ENCODE assay signal across 12 cellular contexts in the genomic region with DNA sequence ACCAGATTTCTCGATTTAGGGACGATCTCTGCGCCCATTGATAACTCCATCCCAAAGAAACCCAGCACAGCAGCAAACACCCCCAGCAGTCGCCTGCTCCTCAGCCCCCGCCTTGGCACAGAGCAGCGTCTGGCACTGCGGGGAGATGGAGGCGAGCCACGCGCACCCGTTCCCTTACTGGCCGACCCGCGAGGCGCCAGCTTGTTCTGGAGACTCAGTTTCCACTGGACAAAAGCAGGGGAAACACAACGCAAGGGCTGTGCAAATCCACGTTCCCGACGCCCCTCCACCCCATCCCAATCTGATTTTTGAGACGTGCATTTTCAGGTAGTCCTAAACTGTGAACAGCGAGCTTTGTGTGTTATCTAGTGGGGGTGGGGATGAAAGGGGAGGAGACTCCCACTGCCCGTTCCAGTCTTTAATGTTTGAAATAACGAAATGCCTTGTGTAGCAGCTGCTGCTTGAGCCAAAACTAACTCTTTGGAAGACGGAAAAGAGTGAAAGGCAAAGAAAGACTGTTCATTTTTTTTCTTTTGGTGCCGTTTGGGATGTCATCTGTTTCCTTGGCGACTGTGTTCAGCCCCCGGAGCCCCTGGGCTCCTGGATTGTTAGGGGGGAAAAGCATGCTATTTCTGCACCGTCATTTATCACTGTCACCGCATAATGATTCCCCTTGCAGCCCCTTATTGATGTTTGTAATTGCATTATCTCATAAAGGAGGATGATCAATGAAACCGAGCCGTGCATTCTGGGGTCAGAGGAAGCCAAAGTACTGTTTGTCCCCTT.
DNase-seq lines count a peak whose midpoint lies in the region; ATAC-seq and TF ChIP-seq lines count a peak whose summit lies in the region.
"Had no signal": no experiment of that assay in that cellular context is flagged by ENCODE, and none has a peak within 500 bp of the region (broad histone marks: within the 10 kb centered on the region; RNA-seq: fewer than 3 reads in every experiment).

No MANE protein-coding gene starts in this region.

- H3K4me2 ChIP-seq in PC-3 (ENCODE audit: low read length) (0 out of 2 replicates have a peak overlapping the region, but pooled peaks have one; percentile 98), trophoblast cell (ENCODE audit: low read length) (peak overlapping the region; percentile 94)

- H3K27ac Mint-ChIP-seq in Caco-2 (ENCODE audit: unreplicated experiment), result no peak overlapping the region
- H3K27ac Mint-ChIP-seq: CD4-positive, CD25-positive, alpha-beta regulatory T cell; stimulated activated memory B cell treated with anti-CD40 and anti-IgM and Interleukin-4, amounts not matched to agents 10 μg/mL and 1 μg/mL and 100 μg/mL, for 72 hours had no signal

- H3K4ac ChIP-seq in trophoblast cell (ENCODE audit: low read depth, low read length), result no peak overlapping the region

- no peak overlapping the region for H3K23ac ChIP-seq in trophoblast cell (ENCODE audit: low read length)

- H3K4me1 ChIP-seq in Caco-2, result peaks cover 9% of the 10 kb centered on the region; the same call in 1 of the 2 replicates
- peaks cover 17% of the 10 kb centered on the region for H3K4me1 ChIP-seq in PC-3 (ENCODE audit: insufficient read depth, low read length)
- peaks cover 17 to 31% of the 10 kb centered on the region in 2 experiments for H3K4me1 ChIP-seq in trophoblast cell (ENCODE audit: control insufficient read depth in 1 of 2, insufficient read depth in 2 of 2, low read length in 2 of 2)
- H3K4me1 ChIP-seq in foreskin keratinocyte, result no peaks in the 10 kb centered on the region

- H3K9ac ChIP-seq in PC-3 (ENCODE audit: low read length), result no peak overlapping the region
- no peak overlapping the region for H3K9ac ChIP-seq in trophoblast cell (ENCODE audit: low read length)

- no peak overlapping the region for H4K91ac ChIP-seq in trophoblast cell (ENCODE audit: low read depth, low read length)

- WGBS in trophoblast cell (ENCODE audit: extremely low coverage, insufficient coverage, insufficient read length), result no CpG with 5 or more reads among the region's 31 CpGs

- POLR2A ChIA-PET in Caco-2 (lab: Charles Lee) (no interaction called here), PC-3 (lab: Charles Lee; ENCODE audit: unreplicated experiment) (no interaction called here)

- H2AK5ac ChIP-seq in trophoblast cell (ENCODE audit: low read length), result no peak overlapping the region

- H3K27me3 ChIP-seq in Caco-2 (replicated peaks; ENCODE audit: control insufficient read depth, insufficient read depth, low read length) (peaks cover 1% of the 10 kb centered on the region), PC-3 (ENCODE audit: low read length) (peaks cover 69% of the 10 kb centered on the region), trophoblast cell (ENCODE audit: insufficient read depth, low read length) (peaks cover 29% of the 10 kb centered on the region), foreskin keratinocyte (peaks cover 65% of the 10 kb centered on the region)

- intact Hi-C loops in Caco-2 (cut with micrococcal nuclease; ENCODE audit: unreplicated experiment), result loop anchor here (5.0 to 10.0 kb wide), 3 partner anchors 663 to 1074 kb away; no protein-coding TSS in a partner anchor
- intact Hi-C loops in PC-3 (cut with micrococcal nuclease), result loop anchor here (5.0 to 10.0 kb wide), 7 partner anchors 647 to 1269 kb away; a partner anchor contains a TSS

- H2BK120ac ChIP-seq in trophoblast cell (ENCODE audit: insufficient read depth, low read length, poor library complexity), result no peak overlapping the region

- no peak overlapping the region for H3K18ac ChIP-seq in trophoblast cell (ENCODE audit: low read length)

- H3K14ac ChIP-seq in trophoblast cell (ENCODE audit: low read length), result no peak overlapping the region

- no peak overlapping the region for H4K12ac ChIP-seq in trophoblast cell (ENCODE audit: low read depth, low read length)

- no peak overlapping the region for H2AFZ ChIP-seq in PC-3 (ENCODE audit: low read length)
- no peak overlapping the region for H2AFZ ChIP-seq in trophoblast cell (ENCODE audit: insufficient read depth, low read length, poor library complexity)

- no peaks in the 10 kb centered on the region for H3K79me2 ChIP-seq in PC-3 (ENCODE audit: low read length)
- peaks cover 1% of the 10 kb centered on the region for H3K79me2 ChIP-seq in trophoblast cell (ENCODE audit: control insufficient read depth, insufficient read depth, low read length, poor library complexity)

- no peak overlapping the region for H4K8ac ChIP-seq in trophoblast cell (ENCODE audit: low read depth, low read length)

- no TSS peak for BruUV-seq in Caco-2 (replicated peaks; lab: Mats Ljungman, UMichigan)
- no TSS peak for BruUV-seq in PC-3 (replicated peaks; lab: Mats Ljungman, UMichigan)

- H3K9me3 Mint-ChIP-seq in Caco-2 (ENCODE audit: unreplicated experiment), result no peaks in the 10 kb centered on the region
- H3K9me3 Mint-ChIP-seq: stimulated activated memory B cell treated with anti-CD40 and anti-IgM and Interleukin-4, amounts not matched to agents 10 μg/mL and 1 μg/mL and 100 μg/mL, for 72 hours had no signal

- no peaks in the 10 kb centered on the region for H3F3A ChIP-seq in PC-3 (ENCODE audit: low read length, unreplicated experiment)

- H3K36me3 ChIP-seq in Caco-2 (ENCODE audit: control insufficient read depth, insufficient read depth, low read length) (no peaks in the 10 kb centered on the region), PC-3 (ENCODE audit: low read depth, low read length) (no peaks in the 10 kb centered on the region), trophoblast cell (ENCODE audit: control insufficient read depth in 1 of 2, insufficient read depth in 2 of 2, low read length in 2 of 2) (no peaks in the 10 kb centered on the region)

- peaks cover 15% of the 10 kb centered on the region for H3K27me3 Mint-ChIP-seq in Caco-2 (ENCODE audit: insufficient read depth, unreplicated experiment)

- H3K27ac ChIP-seq in PC-3 (ENCODE audit: low read length) (no peak overlapping the region), trophoblast cell (ENCODE audit: low read depth, low read length) (no peak overlapping the region), foreskin keratinocyte (no peak overlapping the region)

- H3K4me3 ChIP-seq in Caco-2 (ENCODE audit: low read depth, low read length), result no peak overlapping the region
- H3K4me3 ChIP-seq in PC-3 (ENCODE audit: low read length), result no peak overlapping the region
- peak overlapping the region; percentile 59 for H3K4me3 ChIP-seq in fibroblast of the aortic adventitia (ENCODE audit: low read depth, low read length)
- no peak overlapping the region for H3K4me3 ChIP-seq in trophoblast cell (ENCODE audit: low read depth, low read length)

- H2BK12ac ChIP-seq in trophoblast cell (ENCODE audit: low read length), result no peak overlapping the region

- H4K20me1 ChIP-seq in PC-3 (ENCODE audit: low read length), result no peaks in the 10 kb centered on the region

- DNase-seq in Caco-2 (no peak), PC-3 (no peak), fibroblast of the aortic adventitia (ENCODE audit: low read depth) (peak; percentile 80), trophoblast cell (no peak), foreskin keratinocyte (no peak), epidermal melanocyte (ENCODE audit: insufficient read length, low spot score) (no peak)
- DNase-seq in activated CD4-positive, alpha-beta T cell treated with anti-CD3 and anti-CD28 coated beads for 48 hours, result no peak
- no peak for DNase-seq in activated CD4-positive, alpha-beta T cell treated with anti-CD3 and anti-CD28 coated beads for 4 hours
- DNase-seq: CD4-positive, CD25-positive, alpha-beta regulatory T cell; central memory CD4-positive, alpha-beta T cell had no signal

- peak overlapping the region; percentile 75 for H3K4me3 Mint-ChIP-seq in Caco-2 (ENCODE audit: unreplicated experiment)
- H3K4me3 Mint-ChIP-seq: CD4-positive, CD25-positive, alpha-beta regulatory T cell; stimulated activated memory B cell treated with anti-CD40 and anti-IgM and Interleukin-4, amounts not matched to agents 10 μg/mL and 1 μg/mL and 100 μg/mL, for 72 hours had no signal

- H2BK5ac ChIP-seq in trophoblast cell (ENCODE audit: low read depth, low read length, poor library complexity), result no peak overlapping the region

- no peaks in the 10 kb centered on the region for H3K9me3 ChIP-seq in Caco-2
- H3K9me3 ChIP-seq in PC-3 (ENCODE audit: low read length), result no peaks in the 10 kb centered on the region
- H3K9me3 ChIP-seq in trophoblast cell (ENCODE audit: insufficient read depth, low read depth, low read length), result peaks cover 4% of the 10 kb centered on the region

- no peaks in the 10 kb centered on the region for H3K36me3 Mint-ChIP-seq in Caco-2 (ENCODE audit: insufficient read depth, unreplicated experiment)
- H3K36me3 Mint-ChIP-seq: CD4-positive, CD25-positive, alpha-beta regulatory T cell; stimulated activated memory B cell treated with anti-CD40 and anti-IgM and Interleukin-4, amounts not matched to agents 10 μg/mL and 1 μg/mL and 100 μg/mL, for 72 hours had no signal

- H3K9me2 ChIP-seq in PC-3 (replicated peaks; ENCODE audit: low read length), result no peaks in the 10 kb centered on the region

- peaks cover 14% of the 10 kb centered on the region for H3K4me1 Mint-ChIP-seq in Caco-2 (ENCODE audit: low read depth, unreplicated experiment)

- TF ChIP-seq CTCF in Caco-2 (IDR thresholded peaks at IDR 0.05; ENCODE audit: insufficient read depth in 1 of 2, low read depth in 1 of 2, low read length in 1 of 2, severe bottlenecking in 1 of 2, unreplicated experiment in 1 of 2) (no peak), PC-3 (conservative IDR thresholded peaks at IDR 0.05; ENCODE audit: low read depth, low read length) (no peak), fibroblast of the aortic adventitia (IDR thresholded peaks at IDR 0.05; ENCODE audit: insufficient read depth, low read length) (no peak), foreskin keratinocyte (conservative IDR thresholded peaks at IDR 0.05) (no peak)

- H3K79me1 ChIP-seq in trophoblast cell (ENCODE audit: low read length), result peaks cover 10% of the 10 kb centered on the region

- ATAC-seq in PC-3, result no peak
- ATAC-seq in foreskin keratinocyte, result no peak
- ATAC-seq: SK-N-SH treated with all-trans-retinoic acid at 6 μM for 48 hours; stimulated activated memory B cell treated with anti-CD40 and anti-IgM and Interleukin-4, amounts not matched to agents 10 μg/mL and 1 μg/mL and 100 μg/mL, for 72 hours had no signal

- CTCF ChIA-PET in Caco-2 (lab: Charles Lee) (no interaction called here), PC-3 (lab: Charles Lee) (no interaction called here)
